1 cellular context compared by ENCODE assay signal in the genomic region with DNA sequence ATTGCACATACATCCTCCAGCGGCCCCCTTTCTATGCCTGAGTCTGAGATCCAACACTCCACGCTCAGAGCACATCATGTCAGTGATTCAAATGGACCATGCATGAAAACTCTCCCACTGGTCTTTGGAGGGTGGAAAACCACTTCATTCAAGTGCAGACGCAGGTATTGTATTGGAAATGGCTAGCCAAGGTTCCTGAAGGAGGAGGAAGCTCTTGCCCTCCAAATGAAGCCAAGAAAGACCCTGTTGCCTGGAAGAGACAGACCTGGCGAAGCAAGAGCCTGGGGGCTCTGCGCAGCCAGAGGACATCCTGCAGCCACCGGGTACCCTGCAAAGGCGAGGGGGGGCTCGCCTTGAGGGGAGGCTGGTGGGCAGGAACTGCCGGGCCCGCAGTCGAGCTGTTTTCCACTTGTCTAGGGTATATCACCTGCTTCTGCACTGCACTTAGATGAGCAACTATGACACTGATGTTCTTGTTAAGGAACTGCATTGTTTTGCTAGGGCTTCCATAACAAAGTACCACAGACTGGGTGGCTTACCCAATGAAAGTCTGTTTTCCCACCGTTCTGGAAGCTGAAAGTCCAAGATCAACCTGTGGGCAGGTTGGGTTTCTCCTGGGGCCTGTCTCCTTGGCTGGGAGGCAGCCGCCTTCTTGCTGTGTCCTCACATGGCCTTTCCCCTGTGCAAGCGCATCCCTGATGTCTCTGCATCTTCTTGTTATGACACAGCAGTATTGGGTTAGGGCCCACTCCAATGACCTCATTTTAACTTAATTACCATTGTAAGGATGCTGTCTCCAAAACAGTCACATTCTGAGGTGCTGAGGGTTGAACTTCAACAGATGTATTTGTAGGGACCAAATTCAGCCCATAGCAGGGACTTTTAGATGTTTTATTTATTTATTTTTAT.
TF ChIP-seq lines count a peak whose summit lies in the region.

No MANE protein-coding gene starts in this region.

TF ChIP-seq in WTC11, 78 proteins besides CTCF, POLR2A, EP300 and RAD21:
- TF ChIP-seq, protein P1, sequence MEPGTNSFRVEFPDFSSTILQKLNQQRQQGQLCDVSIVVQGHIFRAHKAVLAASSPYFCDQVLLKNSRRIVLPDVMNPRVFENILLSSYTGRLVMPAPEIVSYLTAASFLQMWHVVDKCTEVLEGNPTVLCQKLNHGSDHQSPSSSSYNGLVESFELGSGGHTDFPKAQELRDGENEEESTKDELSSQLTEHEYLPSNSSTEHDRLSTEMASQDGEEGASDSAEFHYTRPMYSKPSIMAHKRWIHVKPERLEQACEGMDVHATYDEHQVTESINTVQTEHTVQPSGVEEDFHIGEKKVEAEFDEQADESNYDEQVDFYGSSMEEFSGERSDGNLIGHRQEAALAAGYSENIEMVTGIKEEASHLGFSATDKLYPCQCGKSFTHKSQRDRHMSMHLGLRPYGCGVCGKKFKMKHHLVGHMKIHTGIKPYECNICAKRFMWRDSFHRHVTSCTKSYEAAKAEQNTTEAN (CRISPR knock-in tag; IDR thresholded peaks at IDR 0.05), result no peak
- no peak for TF ChIP-seq EMX1 (CRISPR knock-in tag; IDR thresholded peaks at IDR 0.05)
- no peak for TF ChIP-seq AR (CRISPR knock-in tag; IDR thresholded peaks at IDR 0.05)
- TF ChIP-seq NFYB (CRISPR knock-in tag; conservative IDR thresholded peaks at IDR 0.05; ENCODE audit: low read depth), result no peak
- no peak for TF ChIP-seq NFE2L1 (CRISPR knock-in tag; IDR thresholded peaks at IDR 0.05)
- TF ChIP-seq FOXJ3 (CRISPR knock-in tag; IDR thresholded peaks at IDR 0.05; ENCODE audit: borderline replicate concordance), result no peak
- no peak for TF ChIP-seq ZNF138 (CRISPR knock-in tag; conservative IDR thresholded peaks at IDR 0.05)
- no peak for TF ChIP-seq ZNF423 (CRISPR knock-in tag; IDR thresholded peaks at IDR 0.05)
- TF ChIP-seq ELF4 (CRISPR knock-in tag; IDR thresholded peaks at IDR 0.05; ENCODE audit: low read depth), result no peak
- no peak for TF ChIP-seq NR1H2 (CRISPR knock-in tag; IDR thresholded peaks at IDR 0.05)
- TF ChIP-seq E2F1 (CRISPR knock-in tag; IDR thresholded peaks at IDR 0.05), result no peak
- no peak for TF ChIP-seq SOX15 (CRISPR knock-in tag; IDR thresholded peaks at IDR 0.05)
- TF ChIP-seq USF1 (CRISPR knock-in tag; IDR thresholded peaks at IDR 0.05), result no peak
- TF ChIP-seq, protein P2, sequence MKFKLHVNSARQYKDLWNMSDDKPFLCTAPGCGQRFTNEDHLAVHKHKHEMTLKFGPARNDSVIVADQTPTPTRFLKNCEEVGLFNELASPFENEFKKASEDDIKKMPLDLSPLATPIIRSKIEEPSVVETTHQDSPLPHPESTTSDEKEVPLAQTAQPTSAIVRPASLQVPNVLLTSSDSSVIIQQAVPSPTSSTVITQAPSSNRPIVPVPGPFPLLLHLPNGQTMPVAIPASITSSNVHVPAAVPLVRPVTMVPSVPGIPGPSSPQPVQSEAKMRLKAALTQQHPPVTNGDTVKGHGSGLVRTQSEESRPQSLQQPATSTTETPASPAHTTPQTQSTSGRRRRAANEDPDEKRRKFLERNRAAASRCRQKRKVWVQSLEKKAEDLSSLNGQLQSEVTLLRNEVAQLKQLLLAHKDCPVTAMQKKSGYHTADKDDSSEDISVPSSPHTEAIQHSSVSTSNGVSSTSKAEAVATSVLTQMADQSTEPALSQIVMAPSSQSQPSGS (CRISPR knock-in tag; IDR thresholded peaks at IDR 0.05; ENCODE audit: borderline replicate concordance, low read depth), result no peak
- TF ChIP-seq ZNF396 (CRISPR knock-in tag; IDR thresholded peaks at IDR 0.05; ENCODE audit: borderline replicate concordance), result no peak
- TF ChIP-seq GRHL2 (CRISPR knock-in tag; IDR thresholded peaks at IDR 0.05; ENCODE audit: insufficient replicate concordance, severe bottlenecking), result no peak
- no peak for TF ChIP-seq TP53 (CRISPR knock-in tag; IDR thresholded peaks at IDR 0.05)
- no peak for TF ChIP-seq JUN (CRISPR knock-in tag; IDR thresholded peaks at IDR 0.05)
- no peak for TF ChIP-seq ZNF219 (CRISPR knock-in tag; IDR thresholded peaks at IDR 0.05; ENCODE audit: borderline replicate concordance)
